26 cellular contexts compared by ENCODE assay signal in the genomic region with DNA sequence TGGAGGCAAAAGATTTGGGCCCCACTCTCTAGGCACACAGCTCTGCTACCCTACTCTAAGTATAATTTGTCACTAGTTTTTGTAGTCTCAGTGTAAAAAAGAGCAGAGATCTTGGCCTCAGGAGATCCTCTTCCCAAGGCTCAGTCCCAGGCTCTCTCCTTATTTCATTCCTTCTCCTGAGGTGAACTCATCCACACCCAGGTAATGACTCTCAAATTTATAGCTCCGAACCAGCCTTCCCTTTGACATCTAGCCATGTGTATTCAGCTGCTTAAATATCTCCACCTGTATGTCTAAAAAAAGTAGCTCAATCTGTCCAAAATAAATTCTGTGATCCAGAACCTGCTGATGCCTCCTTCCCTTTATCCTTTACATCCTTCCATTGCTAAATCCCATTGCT.
A peak's percentile ranks its signal among the peaks of the same experiment; 100 is the strongest.
DNase-seq lines count a peak whose midpoint lies in the region; ATAC-seq and TF ChIP-seq lines count a peak whose summit lies in the region.
"Had no signal": no experiment of that assay in that cellular context is flagged by ENCODE, and none has a peak within 500 bp of the region (broad histone marks: within the 10 kb centered on the region; RNA-seq: fewer than 3 reads in every experiment).

No MANE protein-coding gene starts in this region.

- TF ChIP-seq CTCF in activated CD8-positive, alpha-beta T cell treated with anti-CD3 and anti-CD28 coated beads for 36 hours (IDR thresholded peaks at IDR 0.05), result no peak

- ATAC-seq in activated CD4-positive, alpha-beta T cell treated with anti-CD3 and anti-CD28 coated beads for 36 hours, result no peak
- no peak for ATAC-seq in CD4-positive, CD25-positive, alpha-beta regulatory T cell (ENCODE audit: low read depth in 2 of 2)
- ATAC-seq in activated CD8-positive, alpha-beta T cell treated with anti-CD3 and anti-CD28 coated beads for 36 hours, result no peak
- ATAC-seq in aorta (ENCODE audit: low FRiP score) (no peak), SK-N-SH treated with all-trans-retinoic acid at 6 μM for 48 hours (no peak), GM21529 (IDR thresholded peaks at IDR 0.05; ENCODE audit: unreplicated experiment) (no peak)
- ATAC-seq: gastroesophageal sphincter, left cardiac atrium, psoas muscle had no signal

- 89 to 91% methylated on average over 1 of the region's 1 CpG for WGBS in aorta, 2 donors

- no peak for DNase-seq in activated CD4-positive, alpha-beta T cell treated with anti-CD3 and anti-CD28 coated beads for 36 hours
- DNase-seq in activated CD4-positive, alpha-beta T cell treated with anti-CD3 and anti-CD28 coated beads, Interleukin-2, amount 50 U/mL, for 1 hour, result no peak
- no peak for DNase-seq in CD4-positive, CD25-positive, alpha-beta regulatory T cell
- no peak for DNase-seq in activated CD8-positive, alpha-beta T cell treated with anti-CD3 and anti-CD28 coated beads for 36 hours
- no peak for DNase-seq in immature natural killer cell
- DNase-seq in aorta, result no peak
- DNase-seq: 8988T; central memory CD4-positive, alpha-beta T cell; dorsolateral prefrontal cortex; H9; left cardiac atrium; NCI-H1092; NCI-H187; NCI-H524; nucleus accumbens; psoas muscle; SIG-M5; stomach; SW 1271 had no signal

- peak overlapping the region; percentile 58 for H3K27ac Mint-ChIP-seq in activated CD4-positive, alpha-beta T cell treated with anti-CD3 and anti-CD28 coated beads for 36 hours
- peak overlapping the region; percentile 11 to 98 (median 89) for H3K27ac Mint-ChIP-seq in CD4-positive, CD25-positive, alpha-beta regulatory T cell
- peak overlapping the region; percentile 87 for H3K27ac Mint-ChIP-seq in activated CD8-positive, alpha-beta T cell treated with anti-CD3 and anti-CD28 coated beads for 36 hours
- peak overlapping the region; percentile 70 to 100 (median 86) for H3K27ac Mint-ChIP-seq in immature natural killer cell
- H3K27ac Mint-ChIP-seq: H9, IgD-negative memory B cell, memory B cell had no signal

- no peaks in the 10 kb centered on the region for H3K9me3 Mint-ChIP-seq in activated CD4-positive, alpha-beta T cell treated with anti-CD3 and anti-CD28 coated beads for 36 hours (ENCODE audit: low read depth)
- H3K9me3 Mint-ChIP-seq in CD4-positive, CD25-positive, alpha-beta regulatory T cell, result no peaks in the 10 kb centered on the region
- peaks cover 6% of the 10 kb centered on the region for H3K9me3 Mint-ChIP-seq in activated CD8-positive, alpha-beta T cell treated with anti-CD3 and anti-CD28 coated beads for 36 hours
- H3K9me3 Mint-ChIP-seq in immature natural killer cell, result no peaks in the 10 kb centered on the region
- H3K9me3 Mint-ChIP-seq: H9, IgD-negative memory B cell had no signal

- H3K4me3 ChIP-seq in CD4-positive, CD25-positive, alpha-beta regulatory T cell (ENCODE audit: low read depth, low read length), result no peak overlapping the region
- H3K4me3 ChIP-seq in aorta (ENCODE audit: low read length in 2 of 2), result no peak overlapping the region
- H3K4me3 ChIP-seq: dorsolateral prefrontal cortex, gastroesophageal sphincter, hepatocyte, psoas muscle, stomach, tibial nerve had no signal

- H3K27me3 Mint-ChIP-seq in activated CD4-positive, alpha-beta T cell treated with anti-CD3 and anti-CD28 coated beads for 36 hours, result no peaks in the 10 kb centered on the region
- no peaks in the 10 kb centered on the region for H3K27me3 Mint-ChIP-seq in CD4-positive, CD25-positive, alpha-beta regulatory T cell
- no peaks in the 10 kb centered on the region for H3K27me3 Mint-ChIP-seq in activated CD8-positive, alpha-beta T cell treated with anti-CD3 and anti-CD28 coated beads for 36 hours
- peaks cover 4 to 28% (median 22%) of the 10 kb centered on the region in 3 donors for H3K27me3 Mint-ChIP-seq in immature natural killer cell (ENCODE audit: low read depth in 3 of 3)

- H3K36me3 ChIP-seq in CD4-positive, CD25-positive, alpha-beta regulatory T cell (ENCODE audit: control insufficient read depth, insufficient read depth, low read length), result peaks cover 41% of the 10 kb centered on the region
- H3K36me3 ChIP-seq in aorta (ENCODE audit: control insufficient read depth in 1 of 2, insufficient read depth in 2 of 2, low read length in 1 of 2), result no peaks in the 10 kb centered on the region
- H3K36me3 ChIP-seq: gastroesophageal sphincter, stomach, tibial nerve had no signal

- H3K27me3 ChIP-seq in CD4-positive, CD25-positive, alpha-beta regulatory T cell (ENCODE audit: control insufficient read depth, insufficient read depth, low read length), result no peaks in the 10 kb centered on the region
- H3K27me3 ChIP-seq in aorta (ENCODE audit: control insufficient read depth in 1 of 2, insufficient read depth in 2 of 2, low read length in 1 of 2), result no peaks in the 10 kb centered on the region
- H3K27me3 ChIP-seq: dorsolateral prefrontal cortex, gastroesophageal sphincter, hepatocyte, stomach, tibial nerve had no signal

- peaks cover 31% of the 10 kb centered on the region for H3K36me3 Mint-ChIP-seq in activated CD4-positive, alpha-beta T cell treated with anti-CD3 and anti-CD28 coated beads for 36 hours (ENCODE audit: low read depth)
- peaks cover 28% of the 10 kb centered on the region for H3K36me3 Mint-ChIP-seq in CD4-positive, CD25-positive, alpha-beta regulatory T cell
- H3K36me3 Mint-ChIP-seq in activated CD8-positive, alpha-beta T cell treated with anti-CD3 and anti-CD28 coated beads for 36 hours (ENCODE audit: low read depth), result peaks cover 72% of the 10 kb centered on the region
- peaks cover 0 to 6% (median 5%) of the 10 kb centered on the region in 3 donors for H3K36me3 Mint-ChIP-seq in immature natural killer cell
- H3K36me3 Mint-ChIP-seq: IgD-negative memory B cell had no signal

- H3K4me3 Mint-ChIP-seq in activated CD4-positive, alpha-beta T cell treated with anti-CD3 and anti-CD28 coated beads for 36 hours, result no peak overlapping the region
- H3K4me3 Mint-ChIP-seq in CD4-positive, CD25-positive, alpha-beta regulatory T cell, result peak overlapping the region in 2 of 4 donors; percentile 37 to 50
- H3K4me3 Mint-ChIP-seq in activated CD8-positive, alpha-beta T cell treated with anti-CD3 and anti-CD28 coated beads for 36 hours, result no peak overlapping the region
- peak overlapping the region in 2 of 5 donors; percentile 14 to 18 for H3K4me3 Mint-ChIP-seq in immature natural killer cell
- H3K4me3 Mint-ChIP-seq: H9, IgD-negative memory B cell, memory B cell had no signal

- POLR2A ChIA-PET in activated CD4-positive, alpha-beta T cell treated with anti-CD3 and anti-CD28 coated beads for 36 hours (lab: Charles Lee), result no interaction called here
- POLR2A ChIA-PET in activated CD8-positive, alpha-beta T cell treated with anti-CD3 and anti-CD28 coated beads for 36 hours (lab: Charles Lee), result interaction anchor here (1.2 kb wide), 2 partner anchors 9 to 18 kb away, joined by 4 to 5 read pairs; no protein-coding TSS in a partner anchor

- H3K27ac ChIP-seq in CD4-positive, CD25-positive, alpha-beta regulatory T cell (ENCODE audit: insufficient read depth, low read length, poor library complexity, severe bottlenecking), result no peak overlapping the region
- no peak overlapping the region for H3K27ac ChIP-seq in aorta (ENCODE audit: low read depth in 1 of 2, low read length in 2 of 2)
- H3K27ac ChIP-seq: dorsolateral prefrontal cortex, gastroesophageal sphincter, hepatocyte, psoas muscle, tibial nerve had no signal

- no peaks in the 10 kb centered on the region for H3K9me3 ChIP-seq in CD4-positive, CD25-positive, alpha-beta regulatory T cell (ENCODE audit: control insufficient read depth in 2 of 2, low read length in 2 of 2)
- no peaks in the 10 kb centered on the region for H3K9me3 ChIP-seq in aorta (ENCODE audit: control insufficient read depth, low read length)
- H3K9me3 ChIP-seq: gastroesophageal sphincter, psoas muscle, stomach, tibial nerve had no signal

- H3K4me1 ChIP-seq in CD4-positive, CD25-positive, alpha-beta regulatory T cell (ENCODE audit: control insufficient read depth, insufficient read depth, low read length, poor library complexity, severe bottlenecking), result peaks cover 53% of the 10 kb centered on the region
- peaks cover 0 to 5% of the 10 kb centered on the region in 2 donors for H3K4me1 ChIP-seq in aorta (ENCODE audit: control insufficient read depth in 1 of 2, insufficient read depth in 2 of 2, low read length in 2 of 2)

- peaks cover 89% of the 10 kb centered on the region for H3K4me1 Mint-ChIP-seq in activated CD4-positive, alpha-beta T cell treated with anti-CD3 and anti-CD28 coated beads for 36 hours
- peaks cover 48 to 89% (median 63%) of the 10 kb centered on the region in 4 donors for H3K4me1 Mint-ChIP-seq in CD4-positive, CD25-positive, alpha-beta regulatory T cell
- peaks cover 92% of the 10 kb centered on the region for H3K4me1 Mint-ChIP-seq in activated CD8-positive, alpha-beta T cell treated with anti-CD3 and anti-CD28 coated beads for 36 hours (ENCODE audit: low read depth)
- H3K4me1 Mint-ChIP-seq in immature natural killer cell, result peaks cover 92 to 100% of the 10 kb centered on the region in 2 donors

- intact Hi-C loops in activated CD4-positive, alpha-beta T cell treated with anti-CD3 and anti-CD28 coated beads for 36 hours (cut with DNase I, micrococcal nuclease), result no loop called here
- intact Hi-C loops in activated CD8-positive, alpha-beta T cell treated with anti-CD3 and anti-CD28 coated beads for 36 hours (cut with micrococcal nuclease), result no loop called here
- intact Hi-C loops in aorta (cut with DNase I), result loop anchor here in 1 of 2 donors (2.0 kb wide), 1 partner anchor 15 kb away; no protein-coding TSS in a partner anchor

- CTCF ChIA-PET in activated CD4-positive, alpha-beta T cell treated with anti-CD3 and anti-CD28 coated beads for 36 hours (lab: Charles Lee), result interaction anchor here (1.4 to 3.8 kb wide), 2 partner anchors 9 to 18 kb away, joined by 3 to 24 read pairs; no protein-coding TSS in a partner anchor
- CTCF ChIA-PET in activated CD8-positive, alpha-beta T cell treated with anti-CD3 and anti-CD28 coated beads for 36 hours (lab: Charles Lee), result interaction anchor here (1.0 to 6.1 kb wide), 3 partner anchors 10 to 316 kb away, joined by 3 to 39 read pairs (median 4); no protein-coding TSS in a partner anchor

TF ChIP-seq in SK-N-SH treated with all-trans-retinoic acid at 6 μM for 48 hours, 23 proteins besides CTCF, POLR2A, EP300 and RAD21 (continues in another document):
- TF ChIP-seq OSR1 (CRISPR knock-in tag; IDR thresholded peaks at IDR 0.05) (no peak), ZNF70 (CRISPR knock-in tag; IDR thresholded peaks at IDR 0.05) (no peak), RARB (CRISPR knock-in tag; IDR thresholded peaks at IDR 0.05) (no peak), ZFP30 (CRISPR knock-in tag; IDR thresholded peaks at IDR 0.05) (no peak), TOX (CRISPR knock-in tag; IDR thresholded peaks at IDR 0.05; ENCODE audit: borderline replicate concordance) (no peak)
